8 cellular contexts compared by ENCODE assay signal in the genomic region with DNA sequence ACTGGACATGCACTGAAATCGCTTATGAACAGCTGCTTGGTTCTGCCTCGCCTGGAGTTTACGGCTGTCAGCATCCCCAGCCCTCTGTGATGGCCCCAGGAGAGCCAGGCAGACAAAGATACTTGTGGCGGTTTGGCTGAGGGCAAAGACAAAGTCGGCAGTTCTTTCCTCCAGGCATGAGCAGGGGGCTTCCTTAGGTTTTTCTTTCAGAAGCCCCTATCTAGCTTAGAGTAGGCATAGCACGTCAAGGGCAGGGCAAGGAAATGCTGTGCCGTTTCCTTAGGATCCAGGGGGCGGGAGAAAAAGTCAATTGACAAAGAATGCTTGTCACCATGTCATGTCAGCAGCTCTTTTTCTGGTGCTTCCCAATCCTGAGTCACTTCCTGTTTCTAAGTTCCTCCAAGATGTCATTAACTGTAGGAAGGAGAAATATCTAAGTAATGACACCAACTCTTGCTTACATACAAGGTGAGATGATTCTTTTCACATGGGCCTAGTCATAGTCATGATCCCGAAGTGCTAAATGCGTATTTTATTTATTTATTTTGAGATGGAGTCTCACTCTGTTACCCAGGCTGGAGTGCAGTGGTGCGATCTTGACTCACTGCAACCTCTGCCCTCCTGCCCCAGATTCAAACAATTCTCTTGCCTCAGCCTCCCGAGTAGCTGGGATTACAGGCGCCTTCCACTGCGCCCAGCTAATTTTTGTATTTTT. TPM values are rescaled to one million over a fixed set of nuclear protein-coding genes. Genes with fewer than 3 reads are reported as not detected.
A peak's percentile ranks its signal among the peaks of the same experiment; 100 is the strongest.
DNase-seq lines count a peak whose midpoint lies in the region; ATAC-seq and TF ChIP-seq lines count a peak whose summit lies in the region.
"Had no signal": no experiment of that assay in that cellular context is flagged by ENCODE, and none has a peak within 500 bp of the region (broad histone marks: within the 10 kb centered on the region; RNA-seq: fewer than 3 reads in every experiment).

No MANE protein-coding gene starts in this region.

- in situ Hi-C loops in transverse colon (cut with MboI; ENCODE audit: low pct_ligation_motif_present in 1 of 4, low pct_unique_long_range_greater_than_20kb in 1 of 4, low sequenced_read_pairs in 3 of 4) = no loop called here

- ATAC-seq in GM19455 (IDR thresholded peaks at IDR 0.05; ENCODE audit: unreplicated experiment) = no peak

- no peak for TF ChIP-seq EP300 in transverse colon (IDR thresholded peaks at IDR 0.05; ENCODE audit: low read depth)

- H3K36me3 ChIP-seq in kidney epithelial cell (ENCODE audit: control insufficient read depth, insufficient read depth, low read length) (peaks cover 1% of the 10 kb centered on the region), transverse colon (no peaks in the 10 kb centered on the region)

- WGBS in transverse colon (ENCODE audit: low coverage in 1 of 2), 2 donors = 33 to 69% methylated on average over 3 to 14 of the region's 14 CpGs

- H3K27ac ChIP-seq in angular gyrus (ENCODE audit: low read depth, low read length) (peak overlapping the region; percentile 58), transverse colon (peak overlapping the region; percentile 70 to 85 (median 78))

- no peak for TF ChIP-seq POLR2A in transverse colon (IDR thresholded peaks at IDR 0.05)

- H3K4me1 ChIP-seq in transverse colon = peaks cover 0 to 10% (median 2%) of the 10 kb centered on the region in 4 donors

- no peak overlapping the region for H3K4me3 ChIP-seq in kidney epithelial cell (ENCODE audit: low read depth, low read length)
- no peak overlapping the region for H3K4me3 ChIP-seq in transverse colon

- TF ChIP-seq CTCF in kidney epithelial cell (IDR thresholded peaks at IDR 0.05; ENCODE audit: insufficient read depth, low read length, poor library complexity, severe bottlenecking) = no peak
- TF ChIP-seq CTCF in transverse colon (IDR thresholded peaks at IDR 0.05) = no peak

- H3K27me3 ChIP-seq in kidney epithelial cell (ENCODE audit: control insufficient read depth, insufficient read depth, low read length) (no peaks in the 10 kb centered on the region), transverse colon (no peaks in the 10 kb centered on the region)

- DNase-seq in KG1 (lab: John Stamatoyannopoulos, UW) = peak; percentile 11
- peak; percentile 93 for DNase-seq in kidney epithelial cell (ENCODE audit: low read depth)
- DNase-seq in transverse colon = no peak
- no peak for DNase-seq in activated T-cell treated with anti-CD3 and anti-CD28 coated beads, Interleukin-2, amount 50 U/mL, for 1 hour
- no peak for DNase-seq in occipital lobe (lab: John Stamatoyannopoulos, UW)
- DNase-seq: naive B cell had no signal

- no peaks in the 10 kb centered on the region for H3K9me3 ChIP-seq in transverse colon

- intact Hi-C loops in transverse colon (cut with DNase I; ENCODE audit: low total_unique reads) = no loop called here

RNA-seq across cellular contexts. Expression of gene GJC1, which starts 35.2 kb away (rescaled TPM):
- total RNA-seq in kidney epithelial cell = 25.7 and 36.9 TPM in 2 replicates
- total RNA-seq in transverse colon = 10 to 100 TPM; 12.0 to 18.7 (median 14.7) TPM
- total RNA-seq in occipital lobe = 81.3 TPM

RNA-seq across cellular contexts. Expression of gene ADAM11, which starts 36.1 kb away (rescaled TPM):
- total RNA-seq in kidney epithelial cell = 0.21 and 1.6 TPM in 2 replicates
- total RNA-seq in transverse colon = 1 to 10 TPM in 1 of 4 donors, under 1 TPM in 3; 0.37 to 2.0 (median 0.72) TPM
- 19.0 TPM for total RNA-seq in occipital lobe

RNA-seq across cellular contexts. Expression of gene HIGD1B, which starts 52.8 kb away (rescaled TPM):
- total RNA-seq in kidney epithelial cell = not detected in 2 replicates
- under 1 TPM in 1 of 4 donors, not detected in 3; 0.96 TPM for total RNA-seq in transverse colon
- 3.7 TPM for total RNA-seq in occipital lobe

Comparison
In these comparisons a context has a peak if more than half of its experiments do, and no peak if none do; other contexts are left out.
1. DNase-seq: peak in KG1 (single experiment) and kidney epithelial cell (single experiment); none in transverse colon (single experiment), activated T-cell treated with anti-CD3 and anti-CD28 coated beads, Interleukin-2, amount 50 U/mL, for 1 hour (single experiment) and occipital lobe (single experiment).